ENCODE assay signal across 1 cellular context in genomic region chr3:70849911-70850699, GRCh38.
A peak's percentile ranks its signal among the peaks of the same experiment; 100 is the strongest.
TF ChIP-seq lines count a peak whose summit lies in the region.

No MANE protein-coding gene starts in this region.

TF ChIP-seq in HEK293, 187 proteins besides CTCF, POLR2A, EP300 and RAD21 (continued from another document):
- TF ChIP-seq BCL6B (tag by site-specific recombination; IDR thresholded peaks at IDR 0.05), result no peak
- no peak for TF ChIP-seq KLF1 (tag by site-specific recombination; IDR thresholded peaks at IDR 0.05)
- no peak for TF ChIP-seq ZBTB11 (tag by site-specific recombination; conservative IDR thresholded peaks at IDR 0.05; ENCODE audit: low read depth)
- TF ChIP-seq ZNF223 (tag by site-specific recombination; IDR thresholded peaks at IDR 0.05), result no peak
- TF ChIP-seq BCL11A (tag by site-specific recombination; IDR thresholded peaks at IDR 0.05; ENCODE audit: low read depth), result no peak
- TF ChIP-seq ZNF175 (tag by site-specific recombination; IDR thresholded peaks at IDR 0.05), result no peak
- TF ChIP-seq ZNF148 (tag by site-specific recombination; IDR thresholded peaks at IDR 0.05; ENCODE audit: borderline replicate concordance), result no peak
- TF ChIP-seq ZNF658 (tag by site-specific recombination; IDR thresholded peaks at IDR 0.05), result no peak
- no peak for TF ChIP-seq AEBP2 (tag by site-specific recombination; IDR thresholded peaks at IDR 0.05; ENCODE audit: borderline replicate concordance)
- TF ChIP-seq ZNF629 (tag by site-specific recombination; IDR thresholded peaks at IDR 0.05), result 0 out of 2 replicates have a peak, but pooled peaks have one; percentile 37
- no peak for TF ChIP-seq ZNF37A (tag by site-specific recombination; IDR thresholded peaks at IDR 0.05)
- TF ChIP-seq ZNF274 (IDR thresholded peaks at IDR 0.05; ENCODE audit: low read length), result no peak
- no peak for TF ChIP-seq ZNF274 (tag by site-specific recombination; IDR thresholded peaks at IDR 0.05; ENCODE audit: borderline replicate concordance)
- TF ChIP-seq GLI2 (tag by site-specific recombination; IDR thresholded peaks at IDR 0.05; ENCODE audit: borderline replicate concordance, low read depth), result no peak
- TF ChIP-seq KLF7 (tag by site-specific recombination; IDR thresholded peaks at IDR 0.05; ENCODE audit: borderline replicate concordance), result no peak
- no peak for TF ChIP-seq HOXC10 (CRISPR knock-in tag; IDR thresholded peaks at IDR 0.05)
- 0 out of 2 replicates have a peak, but pooled peaks have one; percentile 32 for TF ChIP-seq KLF10 (tag by site-specific recombination; IDR thresholded peaks at IDR 0.05)
- TF ChIP-seq ZBTB20 (tag by site-specific recombination; IDR thresholded peaks at IDR 0.05), result no peak
- no peak for TF ChIP-seq ZNF366 (tag by site-specific recombination; conservative IDR thresholded peaks at IDR 0.05)
- TF ChIP-seq ZNF645 (tag by site-specific recombination; IDR thresholded peaks at IDR 0.05), result no peak
- TF ChIP-seq ZNF549 (tag by site-specific recombination; IDR thresholded peaks at IDR 0.05), result no peak
- TF ChIP-seq BCL11B (tag by site-specific recombination; IDR thresholded peaks at IDR 0.05; ENCODE audit: low read depth), result no peak
- TF ChIP-seq WT1 (tag by site-specific recombination; IDR thresholded peaks at IDR 0.05), result peak; percentile 72
- no peak for TF ChIP-seq ZFP3 (tag by site-specific recombination; IDR thresholded peaks at IDR 0.05; ENCODE audit: low read depth)
- no peak for TF ChIP-seq ZBTB8A (tag by site-specific recombination; IDR thresholded peaks at IDR 0.05)
- TF ChIP-seq ZNF548 (tag by site-specific recombination; IDR thresholded peaks at IDR 0.05), result no peak
